Comparison of ENCODE assay signal across 1 cellular context in the genomic region with DNA sequence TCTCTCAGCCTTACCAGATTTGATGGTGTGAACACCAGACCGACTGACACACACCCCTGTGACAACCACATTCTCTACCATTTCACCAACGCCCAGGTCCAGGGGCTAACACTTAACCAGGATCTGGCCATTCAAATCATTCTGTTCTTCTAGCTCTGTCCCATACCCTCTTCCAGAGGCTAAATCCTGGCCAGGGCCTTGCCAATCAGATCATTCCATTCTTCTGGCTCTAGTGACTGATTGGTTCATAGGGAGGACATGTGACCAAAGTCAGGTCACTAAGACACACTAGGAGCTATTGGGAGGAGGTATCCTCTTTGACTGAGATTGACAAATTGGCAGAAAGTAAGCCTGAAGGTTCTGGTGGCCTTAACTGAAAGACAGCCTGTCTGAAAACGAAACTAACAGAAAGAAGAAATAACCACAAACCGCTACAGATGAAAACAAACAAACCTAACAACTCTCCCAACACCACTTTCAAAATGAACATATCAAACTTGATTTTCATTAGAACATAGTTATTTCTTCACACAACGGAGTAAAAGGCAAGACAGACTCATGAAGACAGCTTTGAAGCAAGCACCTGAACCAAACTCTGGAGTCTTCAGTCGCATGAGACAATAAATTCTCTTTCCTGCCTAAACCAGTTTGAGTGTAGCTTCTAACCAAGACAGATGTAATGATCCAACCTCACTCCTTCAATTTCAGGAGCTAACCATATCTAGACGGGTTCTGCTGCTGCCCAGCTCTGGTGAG.
TF ChIP-seq lines count a peak whose summit lies in the region.

No MANE protein-coding gene starts in this region.

TF ChIP-seq in GM12878, 131 proteins besides CTCF, POLR2A, EP300 and RAD21 (continued from another document and continues in another):
- TF ChIP-seq GABPA (IDR thresholded peaks at IDR 0.05; ENCODE audit: low read depth) (no peak), JUND (IDR thresholded peaks at IDR 0.05; ENCODE audit: low read depth, low read length) (peak; percentile 64; the same call in 1 of the 2 replicates), POLR2AphosphoS2 (IDR thresholded peaks at IDR 0.05; ENCODE audit: low read depth, low read length) (no peak), BHLHE40 (IDR thresholded peaks at IDR 0.05; ENCODE audit: borderline replicate concordance in 1 of 2, low read depth in 2 of 2, low read length in 1 of 2) (peak in 1 of 2 experiments; percentile 38; a peak in 1 of 4 replicates), ATF2 (IDR thresholded peaks at IDR 0.05; ENCODE audit: low read length) (peak; percentile 80), EZH2 (IDR thresholded peaks at IDR 0.05; ENCODE audit: borderline replicate concordance, control insufficient read depth, low read depth, low read length) (no peak), ZBTB4 (CRISPR knock-in tag; IDR thresholded peaks at IDR 0.05) (no peak), ESRRA (IDR thresholded peaks at IDR 0.05; ENCODE audit: low read length) (no peak), MTA3 (IDR thresholded peaks at IDR 0.05; ENCODE audit: borderline replicate concordance, low read length) (no peak), MEF2A (IDR thresholded peaks at IDR 0.05; ENCODE audit: insufficient read depth, low read depth, low read length) (peak; percentile 65; the same call in 1 of the 2 replicates), SUPT20H (IDR thresholded peaks at IDR 0.05; ENCODE audit: borderline replicate concordance, control insufficient read depth, low read depth, low read length) (no peak), CREM (IDR thresholded peaks at IDR 0.05; ENCODE audit: low read depth) (0 out of 2 replicates have a peak, but pooled peaks have one; percentile 38), CBX5 (IDR thresholded peaks at IDR 0.05; ENCODE audit: low read depth) (no peak), PAX5 (IDR thresholded peaks at IDR 0.05; ENCODE audit: borderline replicate concordance, low read depth, low read length) (peak; percentile 50; the same call in 1 of the 2 replicates), ATF7 (IDR thresholded peaks at IDR 0.05; ENCODE audit: low read depth) (peak; percentile 83), HDGF (IDR thresholded peaks at IDR 0.05) (no peak), MXI1 (IDR thresholded peaks at IDR 0.05; ENCODE audit: low read depth, low read length) (peak; percentile 78; the same call in 1 of the 2 replicates), HDAC2 (IDR thresholded peaks at IDR 0.05) (no peak), CHD1 (IDR thresholded peaks at IDR 0.05; ENCODE audit: low read depth, low read length) (no peak), NBN (IDR thresholded peaks at IDR 0.05) (peak; percentile 89), MLLT1 (IDR thresholded peaks at IDR 0.05) (peak; percentile 96), POLR2AphosphoS5 (IDR thresholded peaks at IDR 0.05; ENCODE audit: low read length) (no peak), SMAD5 (IDR thresholded peaks at IDR 0.05; ENCODE audit: low read depth) (no peak), KLF5 (IDR thresholded peaks at IDR 0.05; ENCODE audit: partially characterized antibody) (no peak), SRF (IDR thresholded peaks at IDR 0.05; ENCODE audit: low read depth in 2 of 2, low read length in 2 of 2) (no peak), TARDBP (IDR thresholded peaks at IDR 0.05; ENCODE audit: borderline replicate concordance) (no peak), NFXL1 (IDR thresholded peaks at IDR 0.05; ENCODE audit: borderline replicate concordance) (no peak), CEBPB (IDR thresholded peaks at IDR 0.05; ENCODE audit: borderline replicate concordance in 1 of 2, low read depth in 2 of 2, low read length in 2 of 2) (no peak), ETV6 (conservative IDR thresholded peaks at IDR 0.05 in 1 of 2, IDR thresholded peaks at IDR 0.05 in 1 of 2; ENCODE audit: borderline replicate concordance in 1 of 2, low read depth in 1 of 2) (no peak; a peak in 1 of 4 replicates), KDM1A (IDR thresholded peaks at IDR 0.05; ENCODE audit: borderline replicate concordance) (no peak), IKZF1 (conservative IDR thresholded peaks at IDR 0.05) (peak; percentile 55), TBL1XR1 (IDR thresholded peaks at IDR 0.05; ENCODE audit: low read depth, low read length) (0 out of 2 replicates have a peak, but pooled peaks have one; percentile 43), RELB (IDR thresholded peaks at IDR 0.05; ENCODE audit: low read depth) (peak; percentile 73; the same call in 1 of the 2 replicates), SMARCA5 (IDR thresholded peaks at IDR 0.05) (peak; percentile 69; the same call in 1 of the 2 replicates), E4F1 (IDR thresholded peaks at IDR 0.05; ENCODE audit: borderline replicate concordance, partially characterized antibody) (no peak), ZNF207 (IDR thresholded peaks at IDR 0.05; ENCODE audit: borderline replicate concordance) (no peak)
- TF ChIP-seq, protein P1, sequence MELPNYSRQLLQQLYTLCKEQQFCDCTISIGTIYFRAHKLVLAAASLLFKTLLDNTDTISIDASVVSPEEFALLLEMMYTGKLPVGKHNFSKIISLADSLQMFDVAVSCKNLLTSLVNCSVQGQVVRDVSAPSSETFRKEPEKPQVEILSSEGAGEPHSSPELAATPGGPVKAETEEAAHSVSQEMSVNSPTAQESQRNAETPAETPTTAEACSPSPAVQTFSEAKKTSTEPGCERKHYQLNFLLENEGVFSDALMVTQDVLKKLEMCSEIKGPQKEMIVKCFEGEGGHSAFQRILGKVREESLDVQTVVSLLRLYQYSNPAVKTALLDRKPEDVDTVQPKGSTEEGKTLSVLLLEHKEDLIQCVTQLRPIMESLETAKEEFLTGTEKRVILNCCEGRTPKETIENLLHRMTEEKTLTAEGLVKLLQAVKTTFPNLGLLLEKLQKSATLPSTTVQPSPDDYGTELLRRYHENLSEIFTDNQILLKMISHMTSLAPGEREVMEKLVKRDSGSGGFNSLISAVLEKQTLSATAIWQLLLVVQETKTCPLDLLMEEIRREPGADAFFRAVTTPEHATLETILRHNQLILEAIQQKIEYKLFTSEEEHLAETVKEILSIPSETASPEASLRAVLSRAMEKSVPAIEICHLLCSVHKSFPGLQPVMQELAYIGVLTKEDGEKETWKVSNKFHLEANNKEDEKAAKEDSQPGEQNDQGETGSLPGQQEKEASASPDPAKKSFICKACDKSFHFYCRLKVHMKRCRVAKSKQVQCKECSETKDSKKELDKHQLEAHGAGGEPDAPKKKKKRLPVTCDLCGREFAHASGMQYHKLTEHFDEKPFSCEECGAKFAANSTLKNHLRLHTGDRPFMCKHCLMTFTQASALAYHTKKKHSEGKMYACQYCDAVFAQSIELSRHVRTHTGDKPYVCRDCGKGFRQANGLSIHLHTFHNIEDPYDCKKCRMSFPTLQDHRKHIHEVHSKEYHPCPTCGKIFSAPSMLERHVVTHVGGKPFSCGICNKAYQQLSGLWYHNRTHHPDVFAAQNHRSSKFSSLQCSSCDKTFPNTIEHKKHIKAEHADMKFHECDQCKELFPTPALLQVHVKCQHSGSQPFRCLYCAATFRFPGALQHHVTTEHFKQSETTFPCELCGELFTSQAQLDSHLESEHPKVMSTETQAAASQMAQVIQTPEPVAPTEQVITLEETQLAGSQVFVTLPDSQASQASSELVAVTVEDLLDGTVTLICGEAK (IDR thresholded peaks at IDR 0.05; ENCODE audit: borderline replicate concordance), result no peak
- TF ChIP-seq, protein P2, sequence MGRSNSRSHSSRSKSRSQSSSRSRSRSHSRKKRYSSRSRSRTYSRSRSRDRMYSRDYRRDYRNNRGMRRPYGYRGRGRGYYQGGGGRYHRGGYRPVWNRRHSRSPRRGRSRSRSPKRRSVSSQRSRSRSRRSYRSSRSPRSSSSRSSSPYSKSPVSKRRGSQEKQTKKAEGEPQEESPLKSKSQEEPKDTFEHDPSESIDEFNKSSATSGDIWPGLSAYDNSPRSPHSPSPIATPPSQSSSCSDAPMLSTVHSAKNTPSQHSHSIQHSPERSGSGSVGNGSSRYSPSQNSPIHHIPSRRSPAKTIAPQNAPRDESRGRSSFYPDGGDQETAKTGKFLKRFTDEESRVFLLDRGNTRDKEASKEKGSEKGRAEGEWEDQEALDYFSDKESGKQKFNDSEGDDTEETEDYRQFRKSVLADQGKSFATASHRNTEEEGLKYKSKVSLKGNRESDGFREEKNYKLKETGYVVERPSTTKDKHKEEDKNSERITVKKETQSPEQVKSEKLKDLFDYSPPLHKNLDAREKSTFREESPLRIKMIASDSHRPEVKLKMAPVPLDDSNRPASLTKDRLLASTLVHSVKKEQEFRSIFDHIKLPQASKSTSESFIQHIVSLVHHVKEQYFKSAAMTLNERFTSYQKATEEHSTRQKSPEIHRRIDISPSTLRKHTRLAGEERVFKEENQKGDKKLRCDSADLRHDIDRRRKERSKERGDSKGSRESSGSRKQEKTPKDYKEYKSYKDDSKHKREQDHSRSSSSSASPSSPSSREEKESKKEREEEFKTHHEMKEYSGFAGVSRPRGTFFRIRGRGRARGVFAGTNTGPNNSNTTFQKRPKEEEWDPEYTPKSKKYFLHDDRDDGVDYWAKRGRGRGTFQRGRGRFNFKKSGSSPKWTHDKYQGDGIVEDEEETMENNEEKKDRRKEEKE (IDR thresholded peaks at IDR 0.05), result no peak
